In genomic region chr4:15667006-15667405, GRCh38 we compare ENCODE assay signal across 31 cellular contexts. TPM values are rescaled to one million over a fixed set of nuclear protein-coding genes. Genes with fewer than 3 reads are reported as not detected.
"Had no signal": no experiment of that assay in that cellular context is flagged by ENCODE, and none has a peak within 500 bp of the region (broad histone marks: within the 10 kb centered on the region; RNA-seq: fewer than 3 reads in every experiment).

No MANE protein-coding gene starts in this region.

- H3K4me3 ChIP-seq: adrenal gland, body of pancreas, Peyer's patch had no signal

- H3K27me3 ChIP-seq: adrenal gland, body of pancreas, Peyer's patch had no signal

- H3K27me3 Mint-ChIP-seq: activated B cell treated with CpG ODN at 0.5 μM for 24 hours; activated CD4-positive, alpha-beta memory T cell treated with anti-CD3 and anti-CD28 coated beads for 36 hours had no signal

- H3K27ac Mint-ChIP-seq: activated B cell treated with CpG ODN at 0.5 μM for 24 hours; activated CD4-positive, alpha-beta memory T cell treated with anti-CD3 and anti-CD28 coated beads for 36 hours; activated naive CD4-positive, alpha-beta T cell treated with anti-CD3 and anti-CD28 coated beads for 36 hours; activated naive CD4-positive, alpha-beta T cell treated with anti-CD3 and anti-CD28 coated beads, Interleukin-2, amount 50 U/mL, for 72 hours; activated T-helper 1 cell treated with anti-CD3 and anti-CD28 coated beads, Interleukin-12 subunit alpha, Interleukin-12 subunit beta, Interleukin-2, Interleukin-4 antibody, amounts not matched to agents 30 ng/mL and 10 ng/mL and 1 ng/mL, durations not matched to agents 14 hours and 24 hours and 36 hours had no signal

- H3K9me3 ChIP-seq: adrenal gland, body of pancreas, Peyer's patch had no signal

- ATAC-seq: activated naive CD4-positive, alpha-beta T cell treated with anti-CD3 and anti-CD28 coated beads, Interleukin-2, amount 50 U/mL, for 72 hours; activated T-cell treated with anti-CD3 and anti-CD28 coated beads, Interleukin-2, amount 50 U/mL, for 4 hours; body of pancreas; Right ventricle myocardium inferior; SK-N-SH treated with all-trans-retinoic acid at 6 μM for 48 hours had no signal

- H3K4me1 ChIP-seq: body of pancreas, Peyer's patch had no signal

- H3K27ac ChIP-seq: adrenal gland, body of pancreas, Peyer's patch, VCaP had no signal

- H3K36me3 ChIP-seq: adrenal gland, Peyer's patch had no signal

- H3K4me3 Mint-ChIP-seq: activated B cell treated with CpG ODN at 0.5 μM for 24 hours; activated CD4-positive, alpha-beta memory T cell treated with anti-CD3 and anti-CD28 coated beads for 36 hours; activated naive CD4-positive, alpha-beta T cell treated with anti-CD3 and anti-CD28 coated beads for 36 hours; activated T-cell treated with anti-CD3 and anti-CD28 coated beads, Interleukin-2, amount 50 U/mL, for 4 hours; activated T-helper 1 cell treated with anti-CD3 and anti-CD28 coated beads, Interleukin-12 subunit alpha, Interleukin-12 subunit beta, Interleukin-2, Interleukin-4 antibody, amounts not matched to agents 30 ng/mL and 10 ng/mL and 1 ng/mL, durations not matched to agents 14 hours and 24 hours and 36 hours had no signal

- DNase-seq: activated B cell treated with CpG ODN at 0.5 μM for 24 hours; activated CD4-positive, alpha-beta memory T cell treated with anti-CD3 and anti-CD28 coated beads for 36 hours; activated CD4-positive, alpha-beta T cell treated with anti-CD3 and anti-CD28 coated beads for 4 hours; activated CD4-positive, alpha-beta T cell treated with anti-CD3 and anti-CD28 coated beads, Interleukin-2, amount 50 U/mL, for 1 hour; activated CD4-positive, CD25-positive, alpha-beta regulatory T cell treated with anti-CD3 and anti-CD28 coated beads, Interleukin-2, amount 50 U/mL, for 72 hours; activated CD8-positive, alpha-beta memory T cell treated with anti-CD3 and anti-CD28 coated beads, Interleukin-2, amount 50 U/mL, for 4 hours; activated gamma-delta T cell treated with Interleukin-2 at 50 U/mL for 16 hours; activated naive CD4-positive, alpha-beta T cell treated with anti-CD3 and anti-CD28 coated beads for 36 hours; activated T-cell treated with anti-CD3 and anti-CD28 coated beads for 4 hours; activated T-cell treated with anti-CD3 and anti-CD28 coated beads, Interleukin-2, amount 50 U/mL, for 4 hours; adrenal gland; body of pancreas; caudate nucleus; cerebellar nuclear complex; NCI-H1105; NCI-H1417 treated with DMSO at 0.1 percent for 48 hours; NCI-H1930; NCI-H345; NCI-H524 treated with DMSO at 0.1 percent for 48 hours; Peyer's patch; RPMI8226; SIG-M5; T-helper 1 cell; T-helper 2 cell; T-helper 9 cell had no signal

- H3K9me3 Mint-ChIP-seq: activated B cell treated with CpG ODN at 0.5 μM for 24 hours; activated CD4-positive, alpha-beta memory T cell treated with anti-CD3 and anti-CD28 coated beads for 36 hours; activated naive CD4-positive, alpha-beta T cell treated with anti-CD3 and anti-CD28 coated beads for 36 hours; activated naive CD4-positive, alpha-beta T cell treated with anti-CD3 and anti-CD28 coated beads, Interleukin-2, amount 50 U/mL, for 72 hours; activated T-cell treated with anti-CD3 and anti-CD28 coated beads, Interleukin-2, amount 50 U/mL, for 4 hours; activated T-helper 1 cell treated with anti-CD3 and anti-CD28 coated beads, Interleukin-12 subunit alpha, Interleukin-12 subunit beta, Interleukin-2, Interleukin-4 antibody, amounts not matched to agents 30 ng/mL and 10 ng/mL and 1 ng/mL, durations not matched to agents 14 hours and 24 hours and 36 hours had no signal

RNA-seq across cellular contexts. Expression of gene BST1, which starts 35.9 kb away (rescaled TPM):
- total RNA-seq: SK-MEL-5 had no signal
